18 cellular contexts compared by ENCODE assay signal in genomic region chr13:83453723-83454122, GRCh38.
DNase-seq lines count a peak whose midpoint lies in the region; ATAC-seq, FAIRE-seq and TF ChIP-seq lines count a peak whose summit lies in the region.
"Had no signal": no experiment of that assay in that cellular context is flagged by ENCODE, and none has a peak within 500 bp of the region (broad histone marks: within the 10 kb centered on the region; RNA-seq: fewer than 3 reads in every experiment).

No MANE protein-coding gene starts in this region.

- no peak for TF ChIP-seq EP300 in H1 (IDR thresholded peaks at IDR 0.05; ENCODE audit: borderline replicate concordance in 1 of 2, low read depth in 2 of 2, low read length in 2 of 2)
- TF ChIP-seq EP300 in upper lobe of left lung (IDR thresholded peaks at IDR 0.05) = no peak

- no peak overlapping the region for H3K14ac ChIP-seq in H1 (ENCODE audit: insufficient read length)

- TF ChIP-seq CTCF in H1 (IDR thresholded peaks at IDR 0.05; ENCODE audit: control extremely low read depth in 1 of 3, insufficient read depth in 1 of 3, low read depth in 1 of 3, low read length in 3 of 3) (no peak), spleen (IDR thresholded peaks at IDR 0.05 in 8 of 11, conservative IDR thresholded peaks at IDR 0.05 in 3 of 11) (no peak), upper lobe of left lung (IDR thresholded peaks at IDR 0.05) (no peak)

- no peak overlapping the region for H2AFZ ChIP-seq in H1 (ENCODE audit: low read length)

- TF ChIP-seq POLR2A in H1 (IDR thresholded peaks at IDR 0.05; ENCODE audit: control extremely low read depth in 1 of 2, low read depth in 2 of 2, low read length in 2 of 2) (no peak), spleen (IDR thresholded peaks at IDR 0.05) (no peak), upper lobe of left lung (IDR thresholded peaks at IDR 0.05) (no peak)

- H4K91ac ChIP-seq in H1 (replicated peaks; ENCODE audit: insufficient read length, low read length) = no peak overlapping the region

- H3K4ac ChIP-seq in H1 (replicated peaks; ENCODE audit: insufficient read length, low read depth, low read length) = no peak overlapping the region

- peak overlapping the region; percentile 68; the same call in 1 of the 2 replicates for H4K8ac ChIP-seq in H1 (ENCODE audit: extremely low read depth, insufficient read depth, low read length)

- H3K4me1 ChIP-seq in H1 (replicated peaks in 1 of 4; ENCODE audit: control insufficient read depth in 3 of 4, insufficient read depth in 4 of 4, low read length in 3 of 4) = peaks cover 0 to 3% (median under 1%) of the 10 kb centered on the region in 4 experiments; a peak in 1 of 7 replicates
- no peaks in the 10 kb centered on the region for H3K4me1 ChIP-seq in spleen
- no peaks in the 10 kb centered on the region for H3K4me1 ChIP-seq in upper lobe of left lung
- H3K4me1 ChIP-seq: BE2C, Caco-2, HAP-1 had no signal

- H3K36me3 ChIP-seq in H1 (ENCODE audit: control insufficient read depth in 2 of 4, insufficient read depth in 4 of 4, low read length in 3 of 4) (no peaks in the 10 kb centered on the region), spleen (no peaks in the 10 kb centered on the region), upper lobe of left lung (no peaks in the 10 kb centered on the region)
- H3K36me3 ChIP-seq: BE2C, HAP-1 had no signal

- H3K27me3 ChIP-seq in H1 (replicated peaks in 1 of 4; ENCODE audit: control insufficient read depth in 3 of 4, extremely low read depth in 1 of 4, insufficient read depth in 3 of 4, low read length in 3 of 4) (peaks cover 0 to 1% (median 0%) of the 10 kb centered on the region in 4 experiments; a peak in 1 of 7 replicates), spleen (replicated peaks in 1 of 7) (no peaks in the 10 kb centered on the region), upper lobe of left lung (no peaks in the 10 kb centered on the region)
- H3K27me3 ChIP-seq: BE2C had no signal

- intact Hi-C loops in spleen (cut with DNase I; ENCODE audit: low total_unique reads) = no loop called here

- no peak for TF ChIP-seq RAD21 in H1 (IDR thresholded peaks at IDR 0.05 in 1 of 2, conservative IDR thresholded peaks at IDR 0.05 in 1 of 2; ENCODE audit: low read depth in 2 of 2, low read length in 2 of 2)

- H3K23ac ChIP-seq in H1 (ENCODE audit: insufficient read length) = no peak overlapping the region

- WGBS in H1 (ENCODE audit: extremely low coverage in 1 of 2, insufficient coverage in 1 of 2, insufficient read length in 1 of 2, insufficient replicate concordance in 2 of 2, low coverage in 1 of 2, low lambda C conversion rate in 2 of 2, missing lambda C conversion rate in 1 of 2), 2 experiments = 96% methylated on average over 11 of the region's 11 CpGs; no CpG with 5 or more reads in 1 of the 2 experiments
- WGBS in spleen, 5 donors = 90 to 97% (median 94%) methylated on average over 11 of the region's 11 CpGs
- 90 to 94% methylated on average over 6 to 11 of the region's 11 CpGs for WGBS in upper lobe of left lung, 2 donors

- H2BK5ac ChIP-seq in H1 (ENCODE audit: low read depth, low read length) = no peak overlapping the region

- DNase-seq in H1 (ENCODE audit: low read depth in 1 of 2, low spot score in 2 of 2) = no peak
- DNase-seq in mesenteric fat pad (ENCODE audit: low spot score) = peak; percentile 84
- peak; percentile 66 for DNase-seq in spleen
- DNase-seq in upper lobe of left lung = peak in 1 of 2 donors; percentile 51
- DNase-seq in NCI-H2107 treated with DMSO at 0.1 percent for 48 hours (lab: John Stamatoyannopoulos, UW; ENCODE audit: unreplicated experiment) = no peak
- no peak for DNase-seq in stimulated activated naive CD4-positive, alpha-beta T cell treated with Interleukin-2 at 50 U/mL for 16 hours (lab: John Stamatoyannopoulos, UW)
- DNase-seq in T-helper 1 cell = no peak
- DNase-seq: ACHN; BE2C; C1 segment of cervical spinal cord; Caco-2; CD4-positive, alpha-beta T cell had no signal

- no peak overlapping the region for H2BK15ac ChIP-seq in H1 (ENCODE audit: low read length)

- no peak for FAIRE-seq in H1 (lab: Jason Lieb, UNC)
- FAIRE-seq: D721Med, G401.6, GM12891, GM19239 had no signal

- H2BK20ac ChIP-seq in H1 (ENCODE audit: low read length) = no peak overlapping the region

- CTCF ChIA-PET in H1 (lab: Charles Lee; ENCODE audit: partially characterized antibody) = no interaction called here

- no peak overlapping the region for H2AK5ac ChIP-seq in H1 (ENCODE audit: low read depth, low read length)

- H3K4me3 ChIP-seq in H1 (ENCODE audit: extremely low read depth in 1 of 4, insufficient read depth in 2 of 4, low read depth in 3 of 4, low read length in 4 of 4) (no peak overlapping the region), spleen (no peak overlapping the region), upper lobe of left lung (no peak overlapping the region)
- H3K4me3 ChIP-seq: HAP-1 had no signal

- no peaks in the 10 kb centered on the region for H3K79me1 ChIP-seq in H1 (ENCODE audit: low read depth, low read length)

- no peaks in the 10 kb centered on the region for H3K79me2 ChIP-seq in H1 (ENCODE audit: control insufficient read depth in 1 of 2, insufficient read depth in 2 of 2, low read length in 2 of 2)

- H3K18ac ChIP-seq in H1 (ENCODE audit: extremely low read depth, low read length) = no peak overlapping the region

- H3K9ac ChIP-seq in H1 (replicated peaks in 1 of 4; ENCODE audit: extremely low read depth in 1 of 4, low read depth in 3 of 4, low read length in 3 of 4) = no peak overlapping the region

- H3K4me2 ChIP-seq in H1 (ENCODE audit: insufficient read depth in 1 of 2, low read depth in 2 of 2, low read length in 2 of 2) = no peak overlapping the region

- no peak overlapping the region for H2BK120ac ChIP-seq in H1 (replicated peaks; ENCODE audit: low read depth, low read length)

- no peak overlapping the region for H3K56ac ChIP-seq in H1 (replicated peaks; ENCODE audit: insufficient read length, low read depth, low read length)

- H4K5ac ChIP-seq in H1 (ENCODE audit: insufficient read length, low read depth, low read length) = no peak overlapping the region

- H3K27ac ChIP-seq in H1 (ENCODE audit: low read depth, low read length) (no peak overlapping the region), spleen (no peak overlapping the region), upper lobe of left lung (no peak overlapping the region)
- H3K27ac ChIP-seq: HL-60 had no signal

- H2BK12ac ChIP-seq in H1 (ENCODE audit: low read depth, low read length) = no peak overlapping the region; the same call in 1 of the 2 replicates

- H3K23me2 ChIP-seq in H1 (ENCODE audit: low read depth, low read length) = no peaks in the 10 kb centered on the region

- peak; percentile 19 to 74 for ATAC-seq in upper lobe of left lung (ENCODE audit: low FRiP score in 2 of 2)

- POLR2A ChIA-PET in H1 (lab: Charles Lee; ENCODE audit: partially characterized antibody) = no interaction called here

- H4K20me1 ChIP-seq in H1 (replicated peaks in 1 of 2; ENCODE audit: control insufficient read depth in 1 of 2, insufficient read depth in 2 of 2, low read length in 2 of 2) = no peaks in the 10 kb centered on the region

- H3K9me3 ChIP-seq in H1 (ENCODE audit: insufficient read depth in 2 of 2, low read depth in 1 of 2, low read length in 1 of 2) = no peaks in the 10 kb centered on the region; a peak in 2 of 4 replicates
- peaks cover 0 to 31% (median 8%) of the 10 kb centered on the region in 8 donors for H3K9me3 ChIP-seq in spleen
- H3K9me3 ChIP-seq in upper lobe of left lung = peaks cover 0 to 12% (median 0%) of the 10 kb centered on the region in 4 donors
- H3K9me3 ChIP-seq: BE2C, Caco-2, HAP-1 had no signal

TF ChIP-seq in H1, 55 proteins besides CTCF, POLR2A, EP300 and RAD21 (continues in another document):
- no peak for TF ChIP-seq SP1 (IDR thresholded peaks at IDR 0.05; ENCODE audit: low read depth, low read length)
- TF ChIP-seq EZH2 (IDR thresholded peaks at IDR 0.05; ENCODE audit: low read depth, low read length, severe bottlenecking) = no peak
- TF ChIP-seq SP4 (IDR thresholded peaks at IDR 0.05; ENCODE audit: low read length) = no peak
- TF ChIP-seq ATF3 (IDR thresholded peaks at IDR 0.05; ENCODE audit: insufficient read depth, low read depth, low read length) = no peak

Comparison
In these comparisons a context has a peak if more than half of its experiments do, and no peak if none do; other contexts are left out.
1. DNase-seq: peak in mesenteric fat pad (single experiment) and spleen (single experiment); none in H1 (0 of 2), NCI-H2107 treated with DMSO at 0.1 percent for 48 hours (single experiment), stimulated activated naive CD4-positive, alpha-beta T cell treated with Interleukin-2 at 50 U/mL for 16 hours (single experiment) and T-helper 1 cell (0 of 5).